In the genomic region with DNA sequence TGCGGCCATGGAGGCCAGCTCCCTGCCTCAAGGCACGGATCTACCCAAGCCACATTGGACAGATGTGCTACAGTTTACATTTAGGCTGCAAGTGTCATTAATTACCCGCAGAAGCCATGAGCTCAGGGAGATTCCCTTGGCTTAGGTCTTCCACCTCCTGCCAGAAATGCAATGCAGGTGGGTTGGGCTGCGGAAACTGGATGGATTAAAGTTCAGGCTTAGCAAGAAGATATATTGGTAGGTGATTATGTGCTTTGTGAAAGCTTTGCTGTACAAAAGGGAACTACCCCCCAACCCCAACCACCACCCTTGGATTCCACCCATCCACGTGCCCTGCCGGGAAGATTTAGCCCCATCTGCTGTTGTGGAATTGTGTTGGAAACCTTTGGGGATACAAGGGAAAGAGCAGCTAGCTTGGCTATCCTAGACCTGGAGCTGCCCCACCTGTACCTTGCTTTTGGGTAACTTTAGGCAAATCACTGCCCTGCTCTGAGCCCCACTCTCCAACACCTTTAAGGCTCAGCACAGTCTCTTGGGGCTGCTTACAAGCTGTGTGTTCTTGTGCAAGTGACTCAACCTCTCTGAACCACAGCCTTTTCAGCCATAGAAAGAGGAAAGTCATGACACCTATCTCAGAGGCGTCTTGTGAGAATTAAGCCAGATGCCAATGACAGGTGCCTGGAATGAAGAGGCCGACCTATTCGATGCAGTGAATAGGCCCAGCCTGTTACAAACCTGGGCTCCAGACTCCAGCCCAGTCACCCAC, we compare ENCODE assay signal across 2 cellular contexts.
A peak's percentile ranks its signal among the peaks of the same experiment; 100 is the strongest.
TF ChIP-seq lines count a peak whose summit lies in the region.

No MANE protein-coding gene starts in this region.

TF ChIP-seq in GM23338, 12 proteins besides CTCF, POLR2A, EP300 and RAD21 (continues in another document):
- TF ChIP-seq, protein P1, sequence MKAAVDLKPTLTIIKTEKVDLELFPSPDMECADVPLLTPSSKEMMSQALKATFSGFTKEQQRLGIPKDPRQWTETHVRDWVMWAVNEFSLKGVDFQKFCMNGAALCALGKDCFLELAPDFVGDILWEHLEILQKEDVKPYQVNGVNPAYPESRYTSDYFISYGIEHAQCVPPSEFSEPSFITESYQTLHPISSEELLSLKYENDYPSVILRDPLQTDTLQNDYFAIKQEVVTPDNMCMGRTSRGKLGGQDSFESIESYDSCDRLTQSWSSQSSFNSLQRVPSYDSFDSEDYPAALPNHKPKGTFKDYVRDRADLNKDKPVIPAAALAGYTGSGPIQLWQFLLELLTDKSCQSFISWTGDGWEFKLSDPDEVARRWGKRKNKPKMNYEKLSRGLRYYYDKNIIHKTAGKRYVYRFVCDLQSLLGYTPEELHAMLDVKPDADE (IDR thresholded peaks at IDR 0.05): no peak
- TF ChIP-seq POLR2AphosphoS5 (IDR thresholded peaks at IDR 0.05; ENCODE audit: low read depth) (no peak), CREB1 (CRISPR knock-in tag; IDR thresholded peaks at IDR 0.05; ENCODE audit: low read depth) (no peak), NANOG (IDR thresholded peaks at IDR 0.05; ENCODE audit: borderline replicate concordance) (no peak), JUNB (IDR thresholded peaks at IDR 0.05; ENCODE audit: unreplicated experiment) (no peak), EZH2 (IDR thresholded peaks at IDR 0.05; ENCODE audit: low read depth, unreplicated experiment) (no peak), EZH2phosphoT487 (IDR thresholded peaks at IDR 0.05; ENCODE audit: unreplicated experiment) (no peak), STAT1 (IDR thresholded peaks at IDR 0.05; ENCODE audit: unreplicated experiment) (no peak), ZNF114 (CRISPR knock-in tag; IDR thresholded peaks at IDR 0.05) (no peak), ZNF331 (CRISPR knock-in tag; IDR thresholded peaks at IDR 0.05; ENCODE audit: low read depth) (no peak)
- TF ChIP-seq, protein P2, sequence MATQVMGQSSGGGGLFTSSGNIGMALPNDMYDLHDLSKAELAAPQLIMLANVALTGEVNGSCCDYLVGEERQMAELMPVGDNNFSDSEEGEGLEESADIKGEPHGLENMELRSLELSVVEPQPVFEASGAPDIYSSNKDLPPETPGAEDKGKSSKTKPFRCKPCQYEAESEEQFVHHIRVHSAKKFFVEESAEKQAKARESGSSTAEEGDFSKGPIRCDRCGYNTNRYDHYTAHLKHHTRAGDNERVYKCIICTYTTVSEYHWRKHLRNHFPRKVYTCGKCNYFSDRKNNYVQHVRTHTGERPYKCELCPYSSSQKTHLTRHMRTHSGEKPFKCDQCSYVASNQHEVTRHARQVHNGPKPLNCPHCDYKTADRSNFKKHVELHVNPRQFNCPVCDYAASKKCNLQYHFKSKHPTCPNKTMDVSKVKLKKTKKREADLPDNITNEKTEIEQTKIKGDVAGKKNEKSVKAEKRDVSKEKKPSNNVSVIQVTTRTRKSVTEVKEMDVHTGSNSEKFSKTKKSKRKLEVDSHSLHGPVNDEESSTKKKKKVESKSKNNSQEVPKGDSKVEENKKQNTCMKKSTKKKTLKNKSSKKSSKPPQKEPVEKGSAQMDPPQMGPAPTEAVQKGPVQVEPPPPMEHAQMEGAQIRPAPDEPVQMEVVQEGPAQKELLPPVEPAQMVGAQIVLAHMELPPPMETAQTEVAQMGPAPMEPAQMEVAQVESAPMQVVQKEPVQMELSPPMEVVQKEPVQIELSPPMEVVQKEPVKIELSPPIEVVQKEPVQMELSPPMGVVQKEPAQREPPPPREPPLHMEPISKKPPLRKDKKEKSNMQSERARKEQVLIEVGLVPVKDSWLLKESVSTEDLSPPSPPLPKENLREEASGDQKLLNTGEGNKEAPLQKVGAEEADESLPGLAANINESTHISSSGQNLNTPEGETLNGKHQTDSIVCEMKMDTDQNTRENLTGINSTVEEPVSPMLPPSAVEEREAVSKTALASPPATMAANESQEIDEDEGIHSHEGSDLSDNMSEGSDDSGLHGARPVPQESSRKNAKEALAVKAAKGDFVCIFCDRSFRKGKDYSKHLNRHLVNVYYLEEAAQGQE (IDR thresholded peaks at IDR 0.05; ENCODE audit: unreplicated experiment): no peak

TF ChIP-seq in K562, 482 proteins besides CTCF, POLR2A, EP300 and RAD21:
- TF ChIP-seq PHF8 (IDR thresholded peaks at IDR 0.05; ENCODE audit: borderline replicate concordance, low read length) (no peak), KLF16 (IDR thresholded peaks at IDR 0.05) (no peak), FOSL1 (tag; conservative IDR thresholded peaks at IDR 0.05) (no peak), MEF2D (tag; conservative IDR thresholded peaks at IDR 0.05; ENCODE audit: low read depth) (no peak), HNRNPH1 (optimal IDR thresholded peaks at IDR 0.05; ENCODE audit: low read depth, low read length) (no peak), RCOR1 (IDR thresholded peaks at IDR 0.05; ENCODE audit: borderline replicate concordance in 1 of 2, low read depth in 2 of 2, low read length in 2 of 2) (no peak), FOS (IDR thresholded peaks at IDR 0.05; ENCODE audit: extremely low read depth, insufficient read length) (no peak), RBM25 (IDR thresholded peaks at IDR 0.05; ENCODE audit: low read depth, low read length, severe bottlenecking) (peak; percentile 67), MED1 (CRISPR knock-in tag; IDR thresholded peaks at IDR 0.05; ENCODE audit: borderline replicate concordance) (no peak), ZFP36 (IDR thresholded peaks at IDR 0.05; ENCODE audit: low read depth, low read length, partially characterized antibody) (peak; percentile 61), THRAP3 (IDR thresholded peaks at IDR 0.05; ENCODE audit: borderline replicate concordance) (no peak), KLF10 (CRISPR knock-in tag; IDR thresholded peaks at IDR 0.05) (no peak), HNRNPUL1 (IDR thresholded peaks at IDR 0.05; ENCODE audit: low read length) (no peak), FOXA1 (IDR thresholded peaks at IDR 0.05; ENCODE audit: borderline replicate concordance) (no peak), SUPT5H (IDR thresholded peaks at IDR 0.05) (no peak)
- TF ChIP-seq, protein P3, sequence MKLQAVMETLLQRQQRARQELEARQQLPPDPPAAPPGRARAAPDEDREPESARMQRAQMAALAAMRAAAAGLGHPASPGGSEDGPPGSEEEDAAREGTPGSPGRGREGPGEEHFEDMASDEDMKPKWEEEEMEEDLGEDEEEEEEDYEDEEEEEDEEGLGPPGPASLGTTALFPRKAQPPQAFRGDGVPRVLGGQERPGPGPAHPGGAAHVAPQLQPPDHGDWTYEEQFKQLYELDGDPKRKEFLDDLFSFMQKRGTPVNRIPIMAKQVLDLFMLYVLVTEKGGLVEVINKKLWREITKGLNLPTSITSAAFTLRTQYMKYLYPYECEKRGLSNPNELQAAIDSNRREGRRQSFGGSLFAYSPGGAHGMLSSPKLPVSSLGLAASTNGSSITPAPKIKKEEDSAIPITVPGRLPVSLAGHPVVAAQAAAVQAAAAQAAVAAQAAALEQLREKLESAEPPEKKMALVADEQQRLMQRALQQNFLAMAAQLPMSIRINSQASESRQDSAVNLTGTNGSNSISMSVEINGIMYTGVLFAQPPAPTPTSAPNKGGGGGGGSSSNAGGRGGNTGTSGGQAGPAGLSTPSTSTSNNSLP (IDR thresholded peaks at IDR 0.05; ENCODE audit: borderline replicate concordance, low read depth, low read length): no peak
- TF ChIP-seq, protein P2 (CRISPR knock-in tag; IDR thresholded peaks at IDR 0.05; ENCODE audit: low read depth): no peak
- TF ChIP-seq, protein P4, sequence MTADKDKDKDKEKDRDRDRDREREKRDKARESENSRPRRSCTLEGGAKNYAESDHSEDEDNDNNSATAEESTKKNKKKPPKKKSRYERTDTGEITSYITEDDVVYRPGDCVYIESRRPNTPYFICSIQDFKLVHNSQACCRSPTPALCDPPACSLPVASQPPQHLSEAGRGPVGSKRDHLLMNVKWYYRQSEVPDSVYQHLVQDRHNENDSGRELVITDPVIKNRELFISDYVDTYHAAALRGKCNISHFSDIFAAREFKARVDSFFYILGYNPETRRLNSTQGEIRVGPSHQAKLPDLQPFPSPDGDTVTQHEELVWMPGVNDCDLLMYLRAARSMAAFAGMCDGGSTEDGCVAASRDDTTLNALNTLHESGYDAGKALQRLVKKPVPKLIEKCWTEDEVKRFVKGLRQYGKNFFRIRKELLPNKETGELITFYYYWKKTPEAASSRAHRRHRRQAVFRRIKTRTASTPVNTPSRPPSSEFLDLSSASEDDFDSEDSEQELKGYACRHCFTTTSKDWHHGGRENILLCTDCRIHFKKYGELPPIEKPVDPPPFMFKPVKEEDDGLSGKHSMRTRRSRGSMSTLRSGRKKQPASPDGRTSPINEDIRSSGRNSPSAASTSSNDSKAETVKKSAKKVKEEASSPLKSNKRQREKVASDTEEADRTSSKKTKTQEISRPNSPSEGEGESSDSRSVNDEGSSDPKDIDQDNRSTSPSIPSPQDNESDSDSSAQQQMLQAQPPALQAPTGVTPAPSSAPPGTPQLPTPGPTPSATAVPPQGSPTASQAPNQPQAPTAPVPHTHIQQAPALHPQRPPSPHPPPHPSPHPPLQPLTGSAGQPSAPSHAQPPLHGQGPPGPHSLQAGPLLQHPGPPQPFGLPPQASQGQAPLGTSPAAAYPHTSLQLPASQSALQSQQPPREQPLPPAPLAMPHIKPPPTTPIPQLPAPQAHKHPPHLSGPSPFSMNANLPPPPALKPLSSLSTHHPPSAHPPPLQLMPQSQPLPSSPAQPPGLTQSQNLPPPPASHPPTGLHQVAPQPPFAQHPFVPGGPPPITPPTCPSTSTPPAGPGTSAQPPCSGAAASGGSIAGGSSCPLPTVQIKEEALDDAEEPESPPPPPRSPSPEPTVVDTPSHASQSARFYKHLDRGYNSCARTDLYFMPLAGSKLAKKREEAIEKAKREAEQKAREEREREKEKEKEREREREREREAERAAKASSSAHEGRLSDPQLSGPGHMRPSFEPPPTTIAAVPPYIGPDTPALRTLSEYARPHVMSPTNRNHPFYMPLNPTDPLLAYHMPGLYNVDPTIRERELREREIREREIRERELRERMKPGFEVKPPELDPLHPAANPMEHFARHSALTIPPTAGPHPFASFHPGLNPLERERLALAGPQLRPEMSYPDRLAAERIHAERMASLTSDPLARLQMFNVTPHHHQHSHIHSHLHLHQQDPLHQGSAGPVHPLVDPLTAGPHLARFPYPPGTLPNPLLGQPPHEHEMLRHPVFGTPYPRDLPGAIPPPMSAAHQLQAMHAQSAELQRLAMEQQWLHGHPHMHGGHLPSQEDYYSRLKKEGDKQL (CRISPR knock-in tag; IDR thresholded peaks at IDR 0.05; ENCODE audit: borderline replicate concordance): no peak
